Comparison of ENCODE assay signal across 1 cellular context in genomic region chr5:132293066-132293991, GRCh38.
TF ChIP-seq lines count a peak whose summit lies in the region.

No MANE protein-coding gene starts in this region.

TF ChIP-seq in HepG2, 621 proteins besides CTCF, POLR2A, EP300 and RAD21 (continued from another document and continues in another):
- TF ChIP-seq ZNF142 (CRISPR knock-in tag; IDR thresholded peaks at IDR 0.05): no peak; the same call in 1 of the 2 replicates
- TF ChIP-seq, protein P1, sequence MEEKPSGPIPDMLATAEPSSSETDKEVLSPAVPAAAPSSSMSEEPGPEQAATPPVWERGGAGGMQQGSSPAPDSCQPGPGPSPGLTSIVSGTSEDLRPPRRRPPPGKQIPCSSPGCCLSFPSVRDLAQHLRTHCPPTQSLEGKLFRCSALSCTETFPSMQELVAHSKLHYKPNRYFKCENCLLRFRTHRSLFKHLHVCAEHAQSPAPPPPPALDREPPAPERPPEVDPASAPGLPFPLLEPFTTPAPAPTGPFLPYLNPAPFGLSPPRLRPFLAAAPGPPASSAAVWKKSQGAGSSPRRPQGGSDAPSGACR (CRISPR knock-in tag; IDR thresholded peaks at IDR 0.05): no peak; the same call in 1 of the 2 replicates
- TF ChIP-seq ZFP62 (CRISPR knock-in tag; IDR thresholded peaks at IDR 0.05): no peak
- peak; percentile 19; the same call in 1 of the 2 replicates for TF ChIP-seq ETV5 (CRISPR knock-in tag; IDR thresholded peaks at IDR 0.05; ENCODE audit: borderline replicate concordance)
- TF ChIP-seq ZMYM2 (CRISPR knock-in tag; IDR thresholded peaks at IDR 0.05): 0 out of 2 replicates have a peak, but pooled peaks have one; percentile 26
- TF ChIP-seq ZFP37 (CRISPR knock-in tag; IDR thresholded peaks at IDR 0.05; ENCODE audit: borderline replicate concordance): no peak
- peak; percentile 71; the same call in 1 of the 2 replicates for TF ChIP-seq ZNF776 (CRISPR knock-in tag; IDR thresholded peaks at IDR 0.05)
- TF ChIP-seq STAG1 (CRISPR knock-in tag; IDR thresholded peaks at IDR 0.05): no peak
- peak; percentile 13; the same call in 1 of the 2 replicates for TF ChIP-seq ISL2 (CRISPR knock-in tag; IDR thresholded peaks at IDR 0.05)
- no peak for TF ChIP-seq XBP1 (CRISPR knock-in tag; IDR thresholded peaks at IDR 0.05)
- TF ChIP-seq, protein P2, sequence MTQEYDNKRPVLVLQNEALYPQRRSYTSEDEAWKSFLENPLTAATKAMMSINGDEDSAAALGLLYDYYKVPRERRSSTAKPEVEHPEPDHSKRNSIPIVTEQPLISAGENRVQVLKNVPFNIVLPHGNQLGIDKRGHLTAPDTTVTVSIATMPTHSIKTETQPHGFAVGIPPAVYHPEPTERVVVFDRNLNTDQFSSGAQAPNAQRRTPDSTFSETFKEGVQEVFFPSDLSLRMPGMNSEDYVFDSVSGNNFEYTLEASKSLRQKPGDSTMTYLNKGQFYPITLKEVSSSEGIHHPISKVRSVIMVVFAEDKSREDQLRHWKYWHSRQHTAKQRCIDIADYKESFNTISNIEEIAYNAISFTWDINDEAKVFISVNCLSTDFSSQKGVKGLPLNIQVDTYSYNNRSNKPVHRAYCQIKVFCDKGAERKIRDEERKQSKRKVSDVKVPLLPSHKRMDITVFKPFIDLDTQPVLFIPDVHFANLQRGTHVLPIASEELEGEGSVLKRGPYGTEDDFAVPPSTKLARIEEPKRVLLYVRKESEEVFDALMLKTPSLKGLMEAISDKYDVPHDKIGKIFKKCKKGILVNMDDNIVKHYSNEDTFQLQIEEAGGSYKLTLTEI (CRISPR knock-in tag; conservative IDR thresholded peaks at IDR 0.05): no peak
- no peak for TF ChIP-seq MAFF (IDR thresholded peaks at IDR 0.05; ENCODE audit: low read depth, low read length)
- TF ChIP-seq SALL1 (CRISPR knock-in tag; IDR thresholded peaks at IDR 0.05): peak; percentile 74
- peak; percentile 38 for TF ChIP-seq ZEB1 (IDR thresholded peaks at IDR 0.05; ENCODE audit: insufficient replicate concordance, low read depth)
- TF ChIP-seq DRAP1 (CRISPR knock-in tag; IDR thresholded peaks at IDR 0.05): peak; percentile 67
- TF ChIP-seq ZNF256 (CRISPR knock-in tag; conservative IDR thresholded peaks at IDR 0.05): no peak; the same call in 1 of the 2 replicates
- no peak for TF ChIP-seq FOSL1 (CRISPR knock-in tag; IDR thresholded peaks at IDR 0.05; ENCODE audit: borderline replicate concordance)
- no peak for TF ChIP-seq ZNF800 (CRISPR knock-in tag; IDR thresholded peaks at IDR 0.05)
- TF ChIP-seq, protein P3, sequence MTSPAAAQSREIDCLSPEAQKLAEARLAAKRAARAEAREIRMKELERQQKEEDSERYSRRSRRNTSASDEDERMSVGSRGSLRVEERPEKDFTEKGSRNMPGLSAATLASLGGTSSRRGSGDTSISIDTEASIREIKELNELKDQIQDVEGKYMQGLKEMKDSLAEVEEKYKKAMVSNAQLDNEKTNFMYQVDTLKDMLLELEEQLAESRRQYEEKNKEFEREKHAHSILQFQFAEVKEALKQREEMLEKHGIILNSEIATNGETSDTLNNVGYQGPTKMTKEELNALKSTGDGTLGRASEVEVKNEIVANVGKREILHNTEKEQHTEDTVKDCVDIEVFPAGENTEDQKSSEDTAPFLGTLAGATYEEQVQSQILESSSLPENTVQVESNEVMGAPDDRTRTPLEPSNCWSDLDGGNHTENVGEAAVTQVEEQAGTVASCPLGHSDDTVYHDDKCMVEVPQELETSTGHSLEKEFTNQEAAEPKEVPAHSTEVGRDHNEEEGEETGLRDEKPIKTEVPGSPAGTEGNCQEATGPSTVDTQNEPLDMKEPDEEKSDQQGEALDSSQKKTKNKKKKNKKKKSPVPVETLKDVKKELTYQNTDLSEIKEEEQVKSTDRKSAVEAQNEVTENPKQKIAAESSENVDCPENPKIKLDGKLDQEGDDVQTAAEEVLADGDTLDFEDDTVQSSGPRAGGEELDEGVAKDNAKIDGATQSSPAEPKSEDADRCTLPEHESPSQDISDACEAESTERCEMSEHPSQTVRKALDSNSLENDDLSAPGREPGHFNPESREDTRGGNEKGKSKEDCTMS (CRISPR knock-in tag; conservative IDR thresholded peaks at IDR 0.05): no peak
- peak; percentile 67; the same call in 1 of the 2 replicates for TF ChIP-seq ZNF501 (CRISPR knock-in tag; IDR thresholded peaks at IDR 0.05)
- TF ChIP-seq ZZZ3 (CRISPR knock-in tag; IDR thresholded peaks at IDR 0.05; ENCODE audit: borderline replicate concordance): peak; percentile 17; the same call in 1 of the 2 replicates
- TF ChIP-seq, protein P4, sequence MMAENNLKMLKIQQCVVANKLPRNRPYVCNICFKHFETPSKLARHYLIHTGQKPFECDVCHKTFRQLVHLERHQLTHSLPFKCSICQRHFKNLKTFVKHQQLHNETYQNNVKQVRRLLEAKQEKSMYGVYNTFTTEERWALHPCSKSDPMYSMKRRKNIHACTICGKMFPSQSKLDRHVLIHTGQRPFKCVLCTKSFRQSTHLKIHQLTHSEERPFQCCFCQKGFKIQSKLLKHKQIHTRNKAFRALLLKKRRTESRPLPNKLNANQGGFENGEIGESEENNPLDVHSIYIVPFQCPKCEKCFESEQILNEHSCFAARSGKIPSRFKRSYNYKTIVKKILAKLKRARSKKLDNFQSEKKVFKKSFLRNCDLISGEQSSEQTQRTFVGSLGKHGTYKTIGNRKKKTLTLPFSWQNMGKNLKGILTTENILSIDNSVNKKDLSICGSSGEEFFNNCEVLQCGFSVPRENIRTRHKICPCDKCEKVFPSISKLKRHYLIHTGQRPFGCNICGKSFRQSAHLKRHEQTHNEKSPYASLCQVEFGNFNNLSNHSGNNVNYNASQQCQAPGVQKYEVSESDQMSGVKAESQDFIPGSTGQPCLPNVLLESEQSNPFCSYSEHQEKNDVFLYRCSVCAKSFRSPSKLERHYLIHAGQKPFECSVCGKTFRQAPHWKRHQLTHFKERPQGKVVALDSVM (CRISPR knock-in tag; IDR thresholded peaks at IDR 0.05): peak; percentile 59; the same call in 1 of the 2 replicates
- no peak for TF ChIP-seq IRX3 (CRISPR knock-in tag; IDR thresholded peaks at IDR 0.05; ENCODE audit: borderline replicate concordance, low read depth)
- TF ChIP-seq, protein P5, sequence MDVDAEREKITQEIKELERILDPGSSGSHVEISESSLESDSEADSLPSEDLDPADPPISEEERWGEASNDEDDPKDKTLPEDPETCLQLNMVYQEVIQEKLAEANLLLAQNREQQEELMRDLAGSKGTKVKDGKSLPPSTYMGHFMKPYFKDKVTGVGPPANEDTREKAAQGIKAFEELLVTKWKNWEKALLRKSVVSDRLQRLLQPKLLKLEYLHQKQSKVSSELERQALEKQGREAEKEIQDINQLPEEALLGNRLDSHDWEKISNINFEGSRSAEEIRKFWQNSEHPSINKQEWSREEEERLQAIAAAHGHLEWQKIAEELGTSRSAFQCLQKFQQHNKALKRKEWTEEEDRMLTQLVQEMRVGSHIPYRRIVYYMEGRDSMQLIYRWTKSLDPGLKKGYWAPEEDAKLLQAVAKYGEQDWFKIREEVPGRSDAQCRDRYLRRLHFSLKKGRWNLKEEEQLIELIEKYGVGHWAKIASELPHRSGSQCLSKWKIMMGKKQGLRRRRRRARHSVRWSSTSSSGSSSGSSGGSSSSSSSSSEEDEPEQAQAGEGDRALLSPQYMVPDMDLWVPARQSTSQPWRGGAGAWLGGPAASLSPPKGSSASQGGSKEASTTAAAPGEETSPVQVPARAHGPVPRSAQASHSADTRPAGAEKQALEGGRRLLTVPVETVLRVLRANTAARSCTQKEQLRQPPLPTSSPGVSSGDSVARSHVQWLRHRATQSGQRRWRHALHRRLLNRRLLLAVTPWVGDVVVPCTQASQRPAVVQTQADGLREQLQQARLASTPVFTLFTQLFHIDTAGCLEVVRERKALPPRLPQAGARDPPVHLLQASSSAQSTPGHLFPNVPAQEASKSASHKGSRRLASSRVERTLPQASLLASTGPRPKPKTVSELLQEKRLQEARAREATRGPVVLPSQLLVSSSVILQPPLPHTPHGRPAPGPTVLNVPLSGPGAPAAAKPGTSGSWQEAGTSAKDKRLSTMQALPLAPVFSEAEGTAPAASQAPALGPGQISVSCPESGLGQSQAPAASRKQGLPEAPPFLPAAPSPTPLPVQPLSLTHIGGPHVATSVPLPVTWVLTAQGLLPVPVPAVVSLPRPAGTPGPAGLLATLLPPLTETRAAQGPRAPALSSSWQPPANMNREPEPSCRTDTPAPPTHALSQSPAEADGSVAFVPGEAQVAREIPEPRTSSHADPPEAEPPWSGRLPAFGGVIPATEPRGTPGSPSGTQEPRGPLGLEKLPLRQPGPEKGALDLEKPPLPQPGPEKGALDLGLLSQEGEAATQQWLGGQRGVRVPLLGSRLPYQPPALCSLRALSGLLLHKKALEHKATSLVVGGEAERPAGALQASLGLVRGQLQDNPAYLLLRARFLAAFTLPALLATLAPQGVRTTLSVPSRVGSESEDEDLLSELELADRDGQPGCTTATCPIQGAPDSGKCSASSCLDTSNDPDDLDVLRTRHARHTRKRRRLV (CRISPR knock-in tag; IDR thresholded peaks at IDR 0.05): peak; percentile 26; the same call in 1 of the 2 replicates
- TF ChIP-seq KDM1A (CRISPR knock-in tag; IDR thresholded peaks at IDR 0.05): no peak
- peak; percentile 50 for TF ChIP-seq MAZ (IDR thresholded peaks at IDR 0.05; ENCODE audit: borderline replicate concordance, low read depth, low read length)
- peak; percentile 94 for TF ChIP-seq MAZ (CRISPR knock-in tag; IDR thresholded peaks at IDR 0.05; ENCODE audit: low read depth)
- TF ChIP-seq KLF9 (CRISPR knock-in tag; IDR thresholded peaks at IDR 0.05; ENCODE audit: low read depth): no peak
- TF ChIP-seq ZFP36L1 (CRISPR knock-in tag; IDR thresholded peaks at IDR 0.05): peak; percentile 76
- no peak for TF ChIP-seq ZNF496 (CRISPR knock-in tag; IDR thresholded peaks at IDR 0.05; ENCODE audit: insufficient replicate concordance)
- TF ChIP-seq HDAC1 (CRISPR knock-in tag; IDR thresholded peaks at IDR 0.05): no peak
- no peak for TF ChIP-seq ZSCAN12 (CRISPR knock-in tag; IDR thresholded peaks at IDR 0.05)
- TF ChIP-seq ATM (IDR thresholded peaks at IDR 0.05; ENCODE audit: borderline replicate concordance): no peak
- no peak for TF ChIP-seq SKIL (CRISPR knock-in tag; IDR thresholded peaks at IDR 0.05; ENCODE audit: borderline replicate concordance)
- TF ChIP-seq RFXAP (CRISPR knock-in tag; IDR thresholded peaks at IDR 0.05; ENCODE audit: borderline replicate concordance): no peak
